Comparison of ENCODE assay signal across 1 cellular context in the genomic region with DNA sequence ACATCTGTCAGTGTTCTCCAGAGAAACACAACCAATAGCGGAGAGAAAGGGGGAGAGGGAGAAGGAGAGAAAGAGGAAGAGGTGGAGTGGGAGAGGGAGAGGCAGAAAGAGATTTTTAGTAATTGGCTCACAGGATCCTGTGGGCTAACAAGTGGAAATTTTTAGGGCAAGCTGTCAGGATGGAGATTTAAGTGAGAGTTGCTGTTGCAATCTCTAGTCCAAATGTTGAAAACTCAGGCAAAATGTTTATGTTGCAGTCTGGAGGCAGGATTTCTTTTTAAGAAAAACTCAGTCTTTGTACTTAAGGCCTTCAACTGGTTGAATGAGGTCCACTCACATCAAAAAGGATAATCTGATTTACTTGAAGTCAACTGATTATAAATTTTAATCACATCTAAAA.
TF ChIP-seq lines count a peak whose summit lies in the region.

No MANE protein-coding gene starts in this region.

TF ChIP-seq in IMR-90, 13 proteins besides CTCF, POLR2A, EP300 and RAD21:
- no peak for TF ChIP-seq BHLHE40 (IDR thresholded peaks at IDR 0.05; ENCODE audit: low read depth, low read length)
- peak; percentile 81 for TF ChIP-seq CEBPB (IDR thresholded peaks at IDR 0.05; ENCODE audit: low read depth, low read length)
